In genomic region chr4:25915359-25915716, GRCh38 we compare ENCODE assay signal across 1 cellular context.
TF ChIP-seq lines count a peak whose summit lies in the region.

No MANE protein-coding gene starts in this region.

TF ChIP-seq in HEK293, 187 proteins besides CTCF, POLR2A, EP300 and RAD21 (continued from another document):
- no peak for TF ChIP-seq TSHZ1 (tag by site-specific recombination; IDR thresholded peaks at IDR 0.05; ENCODE audit: borderline replicate concordance)
- TF ChIP-seq ZFHX2 (tag by site-specific recombination; conservative IDR thresholded peaks at IDR 0.05) = peak; percentile 53
- no peak for TF ChIP-seq ZNF558 (tag by site-specific recombination; IDR thresholded peaks at IDR 0.05)
- TF ChIP-seq ZNF664 (tag by site-specific recombination; IDR thresholded peaks at IDR 0.05) = no peak
